Comparison of ENCODE assay signal across 31 cellular contexts in the genomic region with DNA sequence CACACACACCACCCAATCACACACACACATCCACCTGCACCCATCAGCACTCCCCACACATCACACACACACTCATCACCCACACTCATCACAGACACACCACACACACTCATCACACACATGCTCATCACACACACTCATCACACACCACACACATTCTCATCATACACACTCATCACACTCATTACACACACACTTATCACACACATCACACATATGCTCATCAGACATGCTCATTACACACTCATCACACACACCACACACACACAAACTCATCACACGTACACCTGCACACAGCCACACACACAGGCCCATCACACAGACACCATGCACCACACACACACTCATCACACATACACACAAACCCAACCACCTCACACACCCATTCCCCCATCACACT.
"Had no signal": no experiment of that assay in that cellular context is flagged by ENCODE, and none has a peak within 500 bp of the region (broad histone marks: within the 10 kb centered on the region; RNA-seq: fewer than 3 reads in every experiment).

No MANE protein-coding gene starts in this region.

- H3K36me3 ChIP-seq: adrenal gland, SJSA1 had no signal

- H3K27me3 Mint-ChIP-seq: activated CD8-positive, alpha-beta T cell treated with anti-CD3 and anti-CD28 coated beads for 36 hours had no signal

- H3K4me1 Mint-ChIP-seq: activated B cell treated with CpG ODN at 0.5 μM for 24 hours; central memory CD8-positive, alpha-beta T cell had no signal

- H3K4me3 ChIP-seq: adrenal gland, body of pancreas, SJSA1 had no signal

- H3K27me3 ChIP-seq: adrenal gland, body of pancreas, SJSA1 had no signal

- DNase-seq: activated B cell treated with CpG ODN at 0.5 μM for 24 hours; activated CD4-positive, alpha-beta T cell treated with anti-CD3 and anti-CD28 coated beads for 4 hours; activated CD4-positive, CD25-positive, alpha-beta regulatory T cell treated with anti-CD3 and anti-CD28 coated beads, Interleukin-2, amount 50 U/mL, for 72 hours; activated CD8-positive, alpha-beta T cell treated with anti-CD3 and anti-CD28 coated beads for 36 hours; activated effector memory CD4-positive, alpha-beta T cell treated with anti-CD3 and anti-CD28 coated beads, Interleukin-2, amount 50 U/mL, for 16 hours; activated naive CD4-positive, alpha-beta T cell; activated naive CD4-positive, alpha-beta T cell treated with anti-CD3 and anti-CD28 coated beads, Interleukin-2, amount 50 U/mL, for 16 hours; activated T-cell treated with anti-CD3 and anti-CD28 coated beads, Interleukin-2, amount 50 U/mL, for 1 hour; activated T-cell treated with anti-CD3 and anti-CD28 coated beads, Interleukin-2, amount 50 U/mL, for 72 hours; adrenal gland; body of pancreas; Karpas-422; KBM-7; NCI-H1105; NCI-H1417 treated with DMSO at 0.1 percent for 48 hours; NCI-H187 treated with DMSO at 0.1 percent for 48 hours; NCI-H2081; NCI-H226; NCI-H446 treated with DMSO at 0.1 percent for 48 hours; NCI-H524; SHP77 treated with DMSO at 0.1 percent for 48 hours; T-helper 1 cell; T-helper 2 cell; T-helper 9 cell had no signal

- H3K27ac ChIP-seq: adrenal gland, body of pancreas, SJSA1, VCaP had no signal

- H3K9me3 ChIP-seq: adrenal gland, body of pancreas, SJSA1 had no signal

- H3K27ac Mint-ChIP-seq: activated B cell treated with CpG ODN at 0.5 μM for 24 hours; activated CD8-positive, alpha-beta T cell treated with anti-CD3 and anti-CD28 coated beads for 36 hours; activated T-cell treated with anti-CD3 and anti-CD28 coated beads, Interleukin-2, amount 50 U/mL, for 72 hours; activated T-helper 17 cell treated with anti-CD3 and anti-CD28 coated beads, Interleukin-2, amount 50 U/mL, for 72 hours had no signal

- H3K9me3 Mint-ChIP-seq: activated B cell treated with CpG ODN at 0.5 μM for 24 hours; activated CD8-positive, alpha-beta T cell treated with anti-CD3 and anti-CD28 coated beads for 36 hours; activated T-cell treated with anti-CD3 and anti-CD28 coated beads, Interleukin-2, amount 50 U/mL, for 72 hours; activated T-helper 17 cell treated with anti-CD3 and anti-CD28 coated beads, Interleukin-2, amount 50 U/mL, for 72 hours; central memory CD8-positive, alpha-beta T cell had no signal

- FAIRE-seq: astrocyte had no signal

- H3K4me3 Mint-ChIP-seq: activated B cell treated with CpG ODN at 0.5 μM for 24 hours; activated CD8-positive, alpha-beta T cell treated with anti-CD3 and anti-CD28 coated beads for 36 hours; activated T-cell treated with anti-CD3 and anti-CD28 coated beads, Interleukin-2, amount 50 U/mL, for 72 hours; activated T-helper 17 cell treated with anti-CD3 and anti-CD28 coated beads, Interleukin-2, amount 50 U/mL, for 72 hours; central memory CD8-positive, alpha-beta T cell had no signal

- ATAC-seq: activated CD8-positive, alpha-beta T cell treated with anti-CD3 and anti-CD28 coated beads for 36 hours; activated T-cell treated with anti-CD3 and anti-CD28 coated beads, Interleukin-2, amount 50 U/mL, for 72 hours; activated T-helper 17 cell treated with anti-CD3 and anti-CD28 coated beads, Interleukin-2, amount 50 U/mL, for 72 hours; body of pancreas; Panc1; SK-N-SH treated with all-trans-retinoic acid at 6 μM for 48 hours had no signal

- H3K4me1 ChIP-seq: adrenal gland, body of pancreas, SJSA1 had no signal
